In genomic region chr6:149318581-149319286, GRCh38 we compare ENCODE assay signal across 8 cellular contexts. TPM values are rescaled to one million over a fixed set of nuclear protein-coding genes. Genes with fewer than 3 reads are reported as not detected.
DNase-seq lines count a peak whose midpoint lies in the region; ATAC-seq and TF ChIP-seq lines count a peak whose summit lies in the region.

No MANE protein-coding gene starts in this region.

- intact Hi-C loops in left ventricle myocardium inferior (cut with micrococcal nuclease) = no loop called here
- intact Hi-C loops in left cardiac atrium (cut with DNase I) = loop anchor here in 1 of 2 donors (5.0 kb wide), 1 partner anchor 89 kb away; no protein-coding TSS in a partner anchor

- H3K27me3 Mint-ChIP-seq in neural crest cell (ENCODE audit: low read depth) = no peaks in the 10 kb centered on the region

- peaks cover 69% of the 10 kb centered on the region for H3K4me1 ChIP-seq in left ventricle myocardium inferior

- DNase-seq in left ventricle myocardium inferior (no peak), left cardiac atrium (no peak), epithelial cell of esophagus (ENCODE audit: low read depth) (no peak), neural crest cell (ENCODE audit: low read depth, low spot score) (no peak), GM13977 (ENCODE audit: low spot score) (no peak)

- no peaks in the 10 kb centered on the region for H3K36me3 ChIP-seq in left ventricle myocardium inferior

- no peaks in the 10 kb centered on the region for H3K36me3 Mint-ChIP-seq in neural crest cell (ENCODE audit: low read depth)

- H3K4me3 Mint-ChIP-seq in neural crest cell = peak overlapping the region; percentile 88

- no peaks in the 10 kb centered on the region for H3K9me3 ChIP-seq in left ventricle myocardium inferior (replicated peaks)

- in situ Hi-C loops in GM13977 (cut with MboI; ENCODE audit: low pct_unique_long_range_greater_than_20kb, low sequenced_read_pairs, unreplicated experiment) = no loop called here

- H3K9me3 Mint-ChIP-seq in neural crest cell = no peaks in the 10 kb centered on the region

- peak overlapping the region; percentile 28 for H3K27ac Mint-ChIP-seq in neural crest cell (ENCODE audit: unreplicated experiment)

- peaks cover 44% of the 10 kb centered on the region for H3K4me1 Mint-ChIP-seq in neural crest cell

- H3K27ac ChIP-seq in left ventricle myocardium inferior (replicated peaks) = peak overlapping the region; percentile 99

- H3K4me3 ChIP-seq in left ventricle myocardium inferior = peak overlapping the region; percentile 98
- H3K4me3 ChIP-seq in epithelial cell of esophagus (ENCODE audit: low read length) = peak overlapping the region; percentile 68

- TF ChIP-seq CTCF in left ventricle myocardium inferior (IDR thresholded peaks at IDR 0.05; ENCODE audit: borderline replicate concordance) (no peak), epithelial cell of esophagus (IDR thresholded peaks at IDR 0.05; ENCODE audit: insufficient read depth, low read depth, low read length, missing control alignments) (no peak), neural crest cell (conservative IDR thresholded peaks at IDR 0.05) (no peak), GM13977 (IDR thresholded peaks at IDR 0.05; ENCODE audit: extremely low read depth, insufficient read depth, missing control alignments) (no peak)

- ATAC-seq in left cardiac atrium (no peak), HG02981 (IDR thresholded peaks at IDR 0.05; ENCODE audit: unreplicated experiment) (peak; percentile 20), SK-N-SH treated with all-trans-retinoic acid at 6 μM for 48 hours (peak; percentile 9), GM18519 (IDR thresholded peaks at IDR 0.05; ENCODE audit: low FRiP score, unreplicated experiment) (no peak)

- H3K27me3 ChIP-seq in left ventricle myocardium inferior (ENCODE audit: low read depth) = no peaks in the 10 kb centered on the region

TF ChIP-seq in SK-N-SH treated with all-trans-retinoic acid at 6 μM for 48 hours, 23 proteins besides CTCF, POLR2A, EP300 and RAD21:
- TF ChIP-seq CSDC2 (CRISPR knock-in tag; IDR thresholded peaks at IDR 0.05) (no peak), OSR1 (CRISPR knock-in tag; IDR thresholded peaks at IDR 0.05) (no peak), ZNF8 (CRISPR knock-in tag; IDR thresholded peaks at IDR 0.05) (no peak), CREB5 (CRISPR knock-in tag; IDR thresholded peaks at IDR 0.05; ENCODE audit: low read depth) (no peak), BACH2 (CRISPR knock-in tag; IDR thresholded peaks at IDR 0.05; ENCODE audit: borderline replicate concordance) (no peak), RARB (CRISPR knock-in tag; IDR thresholded peaks at IDR 0.05) (no peak), ZNF70 (CRISPR knock-in tag; IDR thresholded peaks at IDR 0.05) (no peak), PPARA (CRISPR knock-in tag; IDR thresholded peaks at IDR 0.05; ENCODE audit: borderline replicate concordance) (no peak), ESRRG (CRISPR knock-in tag; IDR thresholded peaks at IDR 0.05) (no peak), TOX (CRISPR knock-in tag; IDR thresholded peaks at IDR 0.05; ENCODE audit: borderline replicate concordance) (no peak)

RNA-seq across cellular contexts. Expression of gene TAB2, which starts 1.2 kb away (rescaled TPM):
- total RNA-seq in left ventricle myocardium inferior (56.7 TPM), left cardiac atrium (10 to 100 TPM; 45.6 to 56.3 TPM), neural crest cell (45.1 and 45.2 TPM in 2 replicates)

Comparison
In these comparisons a context has a peak if more than half of its experiments do, and no peak if none do; other contexts are left out.
1. ATAC-seq: peak in HG02981 (single experiment) and SK-N-SH treated with all-trans-retinoic acid at 6 μM for 48 hours (single experiment); none in left cardiac atrium (0 of 2) and GM18519 (single experiment).